ENCODE assay signal across 19 cellular contexts in genomic region chr10:79483299-79483698, GRCh38. TPM values are rescaled to one million over a fixed set of nuclear protein-coding genes. Genes with fewer than 3 reads are reported as not detected.
DNase-seq lines count a peak whose midpoint lies in the region; ATAC-seq and TF ChIP-seq lines count a peak whose summit lies in the region.
"Had no signal": no experiment of that assay in that cellular context is flagged by ENCODE, and none has a peak within 500 bp of the region (broad histone marks: within the 10 kb centered on the region; RNA-seq: fewer than 3 reads in every experiment).

No MANE protein-coding gene starts in this region.

- no peaks in the 10 kb centered on the region for H3K27me3 ChIP-seq in SJCRH30

- TF ChIP-seq CTCF in fibroblast of villous mesenchyme (IDR thresholded peaks at IDR 0.05; ENCODE audit: insufficient read depth, low read depth, low read length), result no peak

- no peaks in the 10 kb centered on the region for H3K9me3 ChIP-seq in SJCRH30 (replicated peaks)

- DNase-seq in AG08395 (ENCODE audit: low spot score) (peak; percentile 39), SJCRH30 (no peak), fibroblast of villous mesenchyme (ENCODE audit: low read depth) (peak; percentile 78), amygdala (lab: John Stamatoyannopoulos, UW) (no peak), NCI-H2196 treated with DMSO at 0.1 percent for 48 hours (lab: John Stamatoyannopoulos, UW; ENCODE audit: unreplicated experiment) (no peak)
- DNase-seq in effector CD4-positive, alpha-beta T cell, result no peak
- DNase-seq: activated CD4-positive, alpha-beta T cell treated with anti-CD3 and anti-CD28 coated beads, Interleukin-2, amount 10 ng/mL, durations not matched to agents 7 days and 5 days; GDM1; left colon; midbrain; MM.1S; NCI-H1436; NCI-H2171; NCI-H748 treated with DMSO at 0.1 percent for 48 hours; SHP77; stimulated activated CD4-positive, alpha-beta T cell treated with anti-CD3 and anti-CD28 coated beads, Interleukin-12 subunit alpha, Interleukin-12 subunit beta, amount 100 ng/mL, for 4 hours had no signal

- peaks cover 44% of the 10 kb centered on the region for H3K4me1 ChIP-seq in SJCRH30

- H3K4me3 ChIP-seq in SJCRH30 (no peak overlapping the region), fibroblast of villous mesenchyme (ENCODE audit: low read depth, low read length) (no peak overlapping the region), skin epidermis (no peak overlapping the region)

- no peak for ATAC-seq in GM18907 (IDR thresholded peaks at IDR 0.05; ENCODE audit: unreplicated experiment)
- ATAC-seq: left colon had no signal

- H3K27ac ChIP-seq in SJCRH30 (peak overlapping the region; percentile 74), skin epidermis (peak overlapping the region in 17 of 21 experiments; percentile 18 to 83 (median 49))
- H3K27ac ChIP-seq: epithelial cell of prostate had no signal

- H3K36me3 ChIP-seq in SJCRH30, result no peaks in the 10 kb centered on the region

RNA-seq across cellular contexts. Expression of gene EIF5AL1, which starts 29.0 kb away (rescaled TPM):
- total RNA-seq in SJCRH30 (2014; rRNA removed; shearing (Covaris generic)), result 0.58 and 0.73 TPM in 2 replicates
- total RNA-seq in fibroblast of villous mesenchyme, result 0.64 and 0.86 TPM in 2 replicates

RNA-seq across cellular contexts. Expression of gene ZCCHC24, which starts 37.9 kb away (rescaled TPM):
- total RNA-seq in SJCRH30 (2014; rRNA removed; shearing (Covaris generic)), result 53.1 and 53.7 TPM in 2 replicates
- 28.7 and 36.7 TPM in 2 replicates for total RNA-seq in fibroblast of villous mesenchyme

Comparison
In these comparisons a context has a peak if more than half of its experiments do, and no peak if none do; other contexts are left out.
1. DNase-seq: peak in AG08395 (single experiment) and fibroblast of villous mesenchyme (single experiment); none in SJCRH30 (0 of 2), effector CD4-positive, alpha-beta T cell (single experiment), amygdala (0 of 56) and NCI-H2196 treated with DMSO at 0.1 percent for 48 hours (single experiment).